22 cellular contexts compared by ENCODE assay signal in genomic region chr14:103535081-103535890, GRCh38. TPM values are rescaled to one million over a fixed set of nuclear protein-coding genes. Genes with fewer than 3 reads are reported as not detected.
DNase-seq lines count a peak whose midpoint lies in the region; ATAC-seq and TF ChIP-seq lines count a peak whose summit lies in the region.
"Had no signal": no experiment of that assay in that cellular context is flagged by ENCODE, and none has a peak within 500 bp of the region (broad histone marks: within the 10 kb centered on the region; RNA-seq: fewer than 3 reads in every experiment).

No MANE protein-coding gene starts in this region.

- H3K4me3 ChIP-seq in Peyer's patch (no peak overlapping the region), OCI-LY7 (ENCODE audit: low read depth, low read length, poor library complexity, severe bottlenecking) (no peak overlapping the region)
- H3K4me3 ChIP-seq: heart right ventricle, lung, thoracic aorta had no signal

- no peaks in the 10 kb centered on the region for H3K9me2 ChIP-seq in OCI-LY7 (ENCODE audit: insufficient read depth, low read length)

- no peaks in the 10 kb centered on the region for H3K27me3 ChIP-seq in Peyer's patch
- H3K27me3 ChIP-seq: heart right ventricle had no signal

- DNase-seq in Peyer's patch: no peak
- no peak for DNase-seq in caudate nucleus (lab: John Stamatoyannopoulos, UW)
- DNase-seq in left lobe of liver (ENCODE audit: low spot score): no peak
- DNase-seq in OCI-LY7 (ENCODE audit: low spot score): no peak
- DNase-seq in activated CD8-positive, alpha-beta memory T cell treated with anti-CD3 and anti-CD28 coated beads, Interleukin-2, amount 50 U/mL, for 4 hours: no peak
- no peak for DNase-seq in KG1 (lab: John Stamatoyannopoulos, UW)
- DNase-seq: CD8-positive, alpha-beta T cell; effector memory CD8-positive, alpha-beta T cell; HCEC 1CT; immature natural killer cell; natural killer cell; NCI-H146; NCI-H2171 treated with DMSO at 0.1 percent for 48 hours; NCI-H748 treated with DMSO at 0.1 percent for 48 hours; stimulated activated CD4-positive, alpha-beta T cell treated with anti-CD3 and anti-CD28 coated beads, Interleukin-4, amount 100 ng/mL, for 4 hours; T1000 had no signal

- H3K4me2 ChIP-seq in OCI-LY7 (ENCODE audit: low read length): no peak overlapping the region

- H3K4me1 ChIP-seq in Peyer's patch (peaks cover 0 to 47% (median 2%) of the 10 kb centered on the region in 4 donors), OCI-LY7 (ENCODE audit: insufficient read depth, low read length, poor library complexity, severe bottlenecking) (peaks cover 5% of the 10 kb centered on the region)

- no peak overlapping the region for H2AFZ ChIP-seq in OCI-LY7 (ENCODE audit: low read length)

- peaks cover 11% of the 10 kb centered on the region for H3K79me2 ChIP-seq in OCI-LY7 (ENCODE audit: insufficient read depth, low read depth, low read length)

- H3K27ac ChIP-seq in Peyer's patch (peak overlapping the region in 3 of 4 donors; percentile 5 to 74 (median 49)), caudate nucleus (ENCODE audit: low read depth, low read length) (peak overlapping the region; percentile 86), temporal lobe (ENCODE audit: low read depth, low read length) (peak overlapping the region; percentile 17), OCI-LY7 (ENCODE audit: low read depth, low read length, poor library complexity, severe bottlenecking) (no peak overlapping the region)

- no peaks in the 10 kb centered on the region; the same call in 1 of the 2 replicates for H4K20me1 ChIP-seq in OCI-LY7 (ENCODE audit: insufficient read depth, low read length)

- no TSS peak for BruUV-seq in OCI-LY7 (replicated peaks; lab: Mats Ljungman, UMichigan)

- peak; percentile 6 for ATAC-seq in left lobe of liver
- no peak for ATAC-seq in HG03378 (IDR thresholded peaks at IDR 0.05; ENCODE audit: unreplicated experiment)
- ATAC-seq: activated CD4-positive, CD25-positive, alpha-beta regulatory T cell treated with anti-CD3 and anti-CD28 coated beads, Interleukin-2, amount 50 U/mL, for 24 hours; CD8-positive, alpha-beta T cell; effector memory CD8-positive, alpha-beta T cell; heart right ventricle; natural killer cell had no signal

- TF ChIP-seq CTCF in Peyer's patch (IDR thresholded peaks at IDR 0.05): no peak
- no peak for TF ChIP-seq CTCF in OCI-LY7 (conservative IDR thresholded peaks at IDR 0.05; ENCODE audit: low read length)

- no peaks in the 10 kb centered on the region for H3K9me3 ChIP-seq in Peyer's patch
- H3K9me3 ChIP-seq in OCI-LY7 (ENCODE audit: low read length): no peaks in the 10 kb centered on the region
- H3K9me3 ChIP-seq: heart right ventricle, thoracic aorta had no signal

- intact Hi-C loops in OCI-LY7 (cut with micrococcal nuclease; ENCODE audit: unreplicated experiment): no loop called here

- POLR2A ChIA-PET in OCI-LY7 (lab: Charles Lee): no interaction called here

- peaks cover 0 to 7% (median 0%) of the 10 kb centered on the region in 3 donors for H3K36me3 ChIP-seq in Peyer's patch
- peaks cover 34% of the 10 kb centered on the region; the same call in 1 of the 2 replicates for H3K36me3 ChIP-seq in OCI-LY7 (ENCODE audit: insufficient read depth, low read length)

- TF ChIP-seq POLR2A in Peyer's patch (IDR thresholded peaks at IDR 0.05): no peak

- CTCF ChIA-PET in OCI-LY7 (lab: Charles Lee; ENCODE audit: unreplicated experiment): no interaction called here

RNA-seq across cellular contexts. Expression of gene TRMT61A, which starts 6.3 kb away (rescaled TPM):
- total RNA-seq in Peyer's patch: 10 to 100 TPM in 1 of 4 donors, 1 to 10 TPM in 3; 6.1 to 13.9 (median 8.7) TPM
- 6.0 TPM for total RNA-seq in left lobe of liver
- total RNA-seq in temporal lobe: 4.7 TPM
- total RNA-seq in OCI-LY7 (2014; rRNA removed; shearing (Covaris generic)): 16.7 and 17.1 TPM in 2 replicates
- total RNA-seq in OCI-LY7 (2022): 11.2 and 13.1 TPM in 2 replicates

RNA-seq across cellular contexts. Expression of gene CKB, which starts 12.7 kb away (rescaled TPM):
- total RNA-seq in Peyer's patch (100 to 1,000 TPM in 1 of 4 donors, 10 to 100 TPM in 3; 40.1 to 101 (median 68.4) TPM), left lobe of liver (10.2 TPM), temporal lobe (249 TPM), OCI-LY7 (2022) (3.0 and 3.2 TPM in 2 replicates)
- 0.57 and 0.82 TPM in 2 replicates for total RNA-seq in OCI-LY7 (2014; rRNA removed; shearing (Covaris generic))

RNA-seq across cellular contexts. Expression of gene BAG5, which starts 27.2 kb away (rescaled TPM):
- 10 to 100 TPM; 18.0 to 38.0 (median 19.5) TPM for total RNA-seq in Peyer's patch
- 7.5 TPM for total RNA-seq in left lobe of liver
- 32.2 TPM for total RNA-seq in temporal lobe
- total RNA-seq in OCI-LY7 (2014; rRNA removed; shearing (Covaris generic)): 26.1 and 29.2 TPM in 2 replicates
- 36.3 and 38.7 TPM in 2 replicates for total RNA-seq in OCI-LY7 (2022)

RNA-seq across cellular contexts. Expression of gene COA8, which starts 27.5 kb away (rescaled TPM):
- total RNA-seq in Peyer's patch (10 to 100 TPM; 13.6 to 20.8 (median 17.9) TPM), left lobe of liver (17.1 TPM), temporal lobe (26.8 TPM), OCI-LY7 (2022) (33.0 and 38.9 TPM in 2 replicates)
- 18.2 and 18.7 TPM in 2 replicates for total RNA-seq in OCI-LY7 (2014; rRNA removed; shearing (Covaris generic))
